1 cellular context compared by ENCODE assay signal in the genomic region with DNA sequence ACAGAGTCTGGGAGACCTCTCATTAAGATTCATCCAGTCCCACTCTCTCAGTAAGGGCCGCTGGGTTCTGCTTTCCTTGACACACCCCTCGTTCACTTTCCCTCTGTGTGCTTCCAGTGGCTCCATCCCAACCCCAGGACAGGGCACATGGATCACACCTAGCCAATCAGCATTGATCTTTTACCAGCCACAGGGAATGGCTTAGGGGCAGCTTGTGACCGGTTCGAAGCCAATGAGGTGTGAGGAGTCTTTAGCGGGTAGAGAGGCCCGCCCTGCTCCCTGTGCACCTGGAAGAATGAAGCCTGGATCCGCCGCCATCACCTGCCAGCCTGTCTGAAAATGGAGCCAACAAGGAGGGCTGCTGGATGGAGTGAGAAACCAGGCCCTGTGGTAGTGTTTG.
TF ChIP-seq lines count a peak whose summit lies in the region.

No MANE protein-coding gene starts in this region.

TF ChIP-seq in GM23338, 12 proteins besides CTCF, POLR2A, EP300 and RAD21 (continued from another document):
- TF ChIP-seq, protein P1, sequence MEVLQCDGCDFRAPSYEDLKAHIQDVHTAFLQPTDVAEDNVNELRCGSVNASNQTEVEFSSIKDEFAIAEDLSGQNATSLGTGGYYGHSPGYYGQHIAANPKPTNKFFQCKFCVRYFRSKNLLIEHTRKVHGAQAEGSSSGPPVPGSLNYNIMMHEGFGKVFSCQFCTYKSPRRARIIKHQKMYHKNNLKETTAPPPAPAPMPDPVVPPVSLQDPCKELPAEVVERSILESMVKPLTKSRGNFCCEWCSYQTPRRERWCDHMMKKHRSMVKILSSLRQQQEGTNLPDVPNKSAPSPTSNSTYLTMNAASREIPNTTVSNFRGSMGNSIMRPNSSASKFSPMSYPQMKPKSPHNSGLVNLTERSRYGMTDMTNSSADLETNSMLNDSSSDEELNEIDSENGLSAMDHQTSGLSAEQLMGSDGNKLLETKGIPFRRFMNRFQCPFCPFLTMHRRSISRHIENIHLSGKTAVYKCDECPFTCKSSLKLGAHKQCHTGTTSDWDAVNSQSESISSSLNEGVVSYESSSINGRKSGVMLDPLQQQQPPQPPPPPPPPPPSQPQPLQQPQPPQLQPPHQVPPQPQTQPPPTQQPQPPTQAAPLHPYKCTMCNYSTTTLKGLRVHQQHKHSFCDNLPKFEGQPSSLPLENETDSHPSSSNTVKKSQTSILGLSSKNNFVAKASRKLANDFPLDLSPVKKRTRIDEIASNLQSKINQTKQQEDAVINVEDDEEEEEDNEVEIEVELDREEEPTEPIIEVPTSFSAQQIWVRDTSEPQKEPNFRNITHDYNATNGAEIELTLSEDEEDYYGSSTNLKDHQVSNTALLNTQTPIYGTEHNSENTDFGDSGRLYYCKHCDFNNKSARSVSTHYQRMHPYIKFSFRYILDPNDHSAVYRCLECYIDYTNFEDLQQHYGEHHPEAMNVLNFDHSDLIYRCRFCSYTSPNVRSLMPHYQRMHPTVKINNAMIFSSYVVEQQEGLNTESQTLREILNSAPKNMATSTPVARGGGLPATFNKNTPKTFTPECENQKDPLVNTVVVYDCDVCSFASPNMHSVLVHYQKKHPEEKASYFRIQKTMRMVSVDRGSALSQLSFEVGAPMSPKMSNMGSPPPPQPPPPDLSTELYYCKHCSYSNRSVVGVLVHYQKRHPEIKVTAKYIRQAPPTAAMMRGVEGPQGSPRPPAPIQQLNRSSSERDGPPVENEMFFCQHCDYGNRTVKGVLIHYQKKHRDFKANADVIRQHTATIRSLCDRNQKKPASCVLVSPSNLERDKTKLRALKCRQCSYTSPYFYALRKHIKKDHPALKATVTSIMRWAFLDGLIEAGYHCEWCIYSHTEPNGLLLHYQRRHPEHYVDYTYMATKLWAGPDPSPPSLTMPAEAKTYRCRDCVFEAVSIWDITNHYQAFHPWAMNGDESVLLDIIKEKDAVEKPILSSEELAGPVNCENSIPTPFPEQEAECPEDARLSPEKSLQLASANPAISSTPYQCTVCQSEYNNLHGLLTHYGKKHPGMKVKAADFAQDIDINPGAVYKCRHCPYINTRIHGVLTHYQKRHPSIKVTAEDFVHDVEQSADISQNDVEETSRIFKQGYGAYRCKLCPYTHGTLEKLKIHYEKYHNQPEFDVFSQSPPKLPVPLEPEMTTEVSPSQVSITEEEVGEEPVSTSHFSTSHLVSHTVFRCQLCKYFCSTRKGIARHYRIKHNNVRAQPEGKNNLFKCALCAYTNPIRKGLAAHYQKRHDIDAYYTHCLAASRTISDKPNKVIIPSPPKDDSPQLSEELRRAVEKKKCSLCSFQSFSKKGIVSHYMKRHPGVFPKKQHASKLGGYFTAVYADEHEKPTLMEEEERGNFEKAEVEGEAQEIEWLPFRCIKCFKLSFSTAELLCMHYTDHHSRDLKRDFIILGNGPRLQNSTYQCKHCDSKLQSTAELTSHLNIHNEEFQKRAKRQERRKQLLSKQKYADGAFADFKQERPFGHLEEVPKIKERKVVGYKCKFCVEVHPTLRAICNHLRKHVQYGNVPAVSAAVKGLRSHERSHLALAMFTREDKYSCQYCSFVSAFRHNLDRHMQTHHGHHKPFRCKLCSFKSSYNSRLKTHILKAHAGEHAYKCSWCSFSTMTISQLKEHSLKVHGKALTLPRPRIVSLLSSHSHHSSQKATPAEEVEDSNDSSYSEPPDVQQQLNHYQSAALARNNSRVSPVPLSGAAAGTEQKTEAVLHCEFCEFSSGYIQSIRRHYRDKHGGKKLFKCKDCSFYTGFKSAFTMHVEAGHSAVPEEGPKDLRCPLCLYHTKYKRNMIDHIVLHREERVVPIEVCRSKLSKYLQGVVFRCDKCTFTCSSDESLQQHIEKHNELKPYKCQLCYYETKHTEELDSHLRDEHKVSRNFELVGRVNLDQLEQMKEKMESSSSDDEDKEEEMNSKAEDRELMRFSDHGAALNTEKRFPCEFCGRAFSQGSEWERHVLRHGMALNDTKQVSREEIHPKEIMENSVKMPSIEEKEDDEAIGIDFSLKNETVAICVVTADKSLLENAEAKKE (CRISPR knock-in tag; IDR thresholded peaks at IDR 0.05): no peak
- TF ChIP-seq NANOG (IDR thresholded peaks at IDR 0.05; ENCODE audit: borderline replicate concordance): no peak
- no peak for TF ChIP-seq POLR2AphosphoS5 (IDR thresholded peaks at IDR 0.05; ENCODE audit: low read depth)
- TF ChIP-seq, protein P2, sequence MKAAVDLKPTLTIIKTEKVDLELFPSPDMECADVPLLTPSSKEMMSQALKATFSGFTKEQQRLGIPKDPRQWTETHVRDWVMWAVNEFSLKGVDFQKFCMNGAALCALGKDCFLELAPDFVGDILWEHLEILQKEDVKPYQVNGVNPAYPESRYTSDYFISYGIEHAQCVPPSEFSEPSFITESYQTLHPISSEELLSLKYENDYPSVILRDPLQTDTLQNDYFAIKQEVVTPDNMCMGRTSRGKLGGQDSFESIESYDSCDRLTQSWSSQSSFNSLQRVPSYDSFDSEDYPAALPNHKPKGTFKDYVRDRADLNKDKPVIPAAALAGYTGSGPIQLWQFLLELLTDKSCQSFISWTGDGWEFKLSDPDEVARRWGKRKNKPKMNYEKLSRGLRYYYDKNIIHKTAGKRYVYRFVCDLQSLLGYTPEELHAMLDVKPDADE (IDR thresholded peaks at IDR 0.05): no peak
